Comparison of ENCODE assay signal across 2 cellular contexts in genomic region chr7:148978091-148978490, GRCh38.
TF ChIP-seq lines count a peak whose summit lies in the region.

No MANE protein-coding gene starts in this region.

TF ChIP-seq in GM23338, 12 proteins besides CTCF, POLR2A, EP300 and RAD21:
- TF ChIP-seq, protein P1, sequence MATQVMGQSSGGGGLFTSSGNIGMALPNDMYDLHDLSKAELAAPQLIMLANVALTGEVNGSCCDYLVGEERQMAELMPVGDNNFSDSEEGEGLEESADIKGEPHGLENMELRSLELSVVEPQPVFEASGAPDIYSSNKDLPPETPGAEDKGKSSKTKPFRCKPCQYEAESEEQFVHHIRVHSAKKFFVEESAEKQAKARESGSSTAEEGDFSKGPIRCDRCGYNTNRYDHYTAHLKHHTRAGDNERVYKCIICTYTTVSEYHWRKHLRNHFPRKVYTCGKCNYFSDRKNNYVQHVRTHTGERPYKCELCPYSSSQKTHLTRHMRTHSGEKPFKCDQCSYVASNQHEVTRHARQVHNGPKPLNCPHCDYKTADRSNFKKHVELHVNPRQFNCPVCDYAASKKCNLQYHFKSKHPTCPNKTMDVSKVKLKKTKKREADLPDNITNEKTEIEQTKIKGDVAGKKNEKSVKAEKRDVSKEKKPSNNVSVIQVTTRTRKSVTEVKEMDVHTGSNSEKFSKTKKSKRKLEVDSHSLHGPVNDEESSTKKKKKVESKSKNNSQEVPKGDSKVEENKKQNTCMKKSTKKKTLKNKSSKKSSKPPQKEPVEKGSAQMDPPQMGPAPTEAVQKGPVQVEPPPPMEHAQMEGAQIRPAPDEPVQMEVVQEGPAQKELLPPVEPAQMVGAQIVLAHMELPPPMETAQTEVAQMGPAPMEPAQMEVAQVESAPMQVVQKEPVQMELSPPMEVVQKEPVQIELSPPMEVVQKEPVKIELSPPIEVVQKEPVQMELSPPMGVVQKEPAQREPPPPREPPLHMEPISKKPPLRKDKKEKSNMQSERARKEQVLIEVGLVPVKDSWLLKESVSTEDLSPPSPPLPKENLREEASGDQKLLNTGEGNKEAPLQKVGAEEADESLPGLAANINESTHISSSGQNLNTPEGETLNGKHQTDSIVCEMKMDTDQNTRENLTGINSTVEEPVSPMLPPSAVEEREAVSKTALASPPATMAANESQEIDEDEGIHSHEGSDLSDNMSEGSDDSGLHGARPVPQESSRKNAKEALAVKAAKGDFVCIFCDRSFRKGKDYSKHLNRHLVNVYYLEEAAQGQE (IDR thresholded peaks at IDR 0.05; ENCODE audit: unreplicated experiment) = no peak
- TF ChIP-seq STAT1 (IDR thresholded peaks at IDR 0.05; ENCODE audit: unreplicated experiment) = no peak
- TF ChIP-seq JUNB (IDR thresholded peaks at IDR 0.05; ENCODE audit: unreplicated experiment) = no peak
- no peak for TF ChIP-seq CREB1 (CRISPR knock-in tag; IDR thresholded peaks at IDR 0.05; ENCODE audit: low read depth)
- no peak for TF ChIP-seq ETS1 (IDR thresholded peaks at IDR 0.05)
- TF ChIP-seq NANOG (IDR thresholded peaks at IDR 0.05; ENCODE audit: borderline replicate concordance) = no peak
- TF ChIP-seq, protein P2, sequence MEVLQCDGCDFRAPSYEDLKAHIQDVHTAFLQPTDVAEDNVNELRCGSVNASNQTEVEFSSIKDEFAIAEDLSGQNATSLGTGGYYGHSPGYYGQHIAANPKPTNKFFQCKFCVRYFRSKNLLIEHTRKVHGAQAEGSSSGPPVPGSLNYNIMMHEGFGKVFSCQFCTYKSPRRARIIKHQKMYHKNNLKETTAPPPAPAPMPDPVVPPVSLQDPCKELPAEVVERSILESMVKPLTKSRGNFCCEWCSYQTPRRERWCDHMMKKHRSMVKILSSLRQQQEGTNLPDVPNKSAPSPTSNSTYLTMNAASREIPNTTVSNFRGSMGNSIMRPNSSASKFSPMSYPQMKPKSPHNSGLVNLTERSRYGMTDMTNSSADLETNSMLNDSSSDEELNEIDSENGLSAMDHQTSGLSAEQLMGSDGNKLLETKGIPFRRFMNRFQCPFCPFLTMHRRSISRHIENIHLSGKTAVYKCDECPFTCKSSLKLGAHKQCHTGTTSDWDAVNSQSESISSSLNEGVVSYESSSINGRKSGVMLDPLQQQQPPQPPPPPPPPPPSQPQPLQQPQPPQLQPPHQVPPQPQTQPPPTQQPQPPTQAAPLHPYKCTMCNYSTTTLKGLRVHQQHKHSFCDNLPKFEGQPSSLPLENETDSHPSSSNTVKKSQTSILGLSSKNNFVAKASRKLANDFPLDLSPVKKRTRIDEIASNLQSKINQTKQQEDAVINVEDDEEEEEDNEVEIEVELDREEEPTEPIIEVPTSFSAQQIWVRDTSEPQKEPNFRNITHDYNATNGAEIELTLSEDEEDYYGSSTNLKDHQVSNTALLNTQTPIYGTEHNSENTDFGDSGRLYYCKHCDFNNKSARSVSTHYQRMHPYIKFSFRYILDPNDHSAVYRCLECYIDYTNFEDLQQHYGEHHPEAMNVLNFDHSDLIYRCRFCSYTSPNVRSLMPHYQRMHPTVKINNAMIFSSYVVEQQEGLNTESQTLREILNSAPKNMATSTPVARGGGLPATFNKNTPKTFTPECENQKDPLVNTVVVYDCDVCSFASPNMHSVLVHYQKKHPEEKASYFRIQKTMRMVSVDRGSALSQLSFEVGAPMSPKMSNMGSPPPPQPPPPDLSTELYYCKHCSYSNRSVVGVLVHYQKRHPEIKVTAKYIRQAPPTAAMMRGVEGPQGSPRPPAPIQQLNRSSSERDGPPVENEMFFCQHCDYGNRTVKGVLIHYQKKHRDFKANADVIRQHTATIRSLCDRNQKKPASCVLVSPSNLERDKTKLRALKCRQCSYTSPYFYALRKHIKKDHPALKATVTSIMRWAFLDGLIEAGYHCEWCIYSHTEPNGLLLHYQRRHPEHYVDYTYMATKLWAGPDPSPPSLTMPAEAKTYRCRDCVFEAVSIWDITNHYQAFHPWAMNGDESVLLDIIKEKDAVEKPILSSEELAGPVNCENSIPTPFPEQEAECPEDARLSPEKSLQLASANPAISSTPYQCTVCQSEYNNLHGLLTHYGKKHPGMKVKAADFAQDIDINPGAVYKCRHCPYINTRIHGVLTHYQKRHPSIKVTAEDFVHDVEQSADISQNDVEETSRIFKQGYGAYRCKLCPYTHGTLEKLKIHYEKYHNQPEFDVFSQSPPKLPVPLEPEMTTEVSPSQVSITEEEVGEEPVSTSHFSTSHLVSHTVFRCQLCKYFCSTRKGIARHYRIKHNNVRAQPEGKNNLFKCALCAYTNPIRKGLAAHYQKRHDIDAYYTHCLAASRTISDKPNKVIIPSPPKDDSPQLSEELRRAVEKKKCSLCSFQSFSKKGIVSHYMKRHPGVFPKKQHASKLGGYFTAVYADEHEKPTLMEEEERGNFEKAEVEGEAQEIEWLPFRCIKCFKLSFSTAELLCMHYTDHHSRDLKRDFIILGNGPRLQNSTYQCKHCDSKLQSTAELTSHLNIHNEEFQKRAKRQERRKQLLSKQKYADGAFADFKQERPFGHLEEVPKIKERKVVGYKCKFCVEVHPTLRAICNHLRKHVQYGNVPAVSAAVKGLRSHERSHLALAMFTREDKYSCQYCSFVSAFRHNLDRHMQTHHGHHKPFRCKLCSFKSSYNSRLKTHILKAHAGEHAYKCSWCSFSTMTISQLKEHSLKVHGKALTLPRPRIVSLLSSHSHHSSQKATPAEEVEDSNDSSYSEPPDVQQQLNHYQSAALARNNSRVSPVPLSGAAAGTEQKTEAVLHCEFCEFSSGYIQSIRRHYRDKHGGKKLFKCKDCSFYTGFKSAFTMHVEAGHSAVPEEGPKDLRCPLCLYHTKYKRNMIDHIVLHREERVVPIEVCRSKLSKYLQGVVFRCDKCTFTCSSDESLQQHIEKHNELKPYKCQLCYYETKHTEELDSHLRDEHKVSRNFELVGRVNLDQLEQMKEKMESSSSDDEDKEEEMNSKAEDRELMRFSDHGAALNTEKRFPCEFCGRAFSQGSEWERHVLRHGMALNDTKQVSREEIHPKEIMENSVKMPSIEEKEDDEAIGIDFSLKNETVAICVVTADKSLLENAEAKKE (CRISPR knock-in tag; IDR thresholded peaks at IDR 0.05) = no peak
- TF ChIP-seq ZNF331 (CRISPR knock-in tag; IDR thresholded peaks at IDR 0.05; ENCODE audit: low read depth) = no peak
- TF ChIP-seq ZNF114 (CRISPR knock-in tag; IDR thresholded peaks at IDR 0.05) = no peak
- no peak for TF ChIP-seq EZH2phosphoT487 (IDR thresholded peaks at IDR 0.05; ENCODE audit: unreplicated experiment)

TF ChIP-seq in WTC11, 78 proteins besides CTCF, POLR2A, EP300 and RAD21 (continued from another document):
- TF ChIP-seq AFF4 (CRISPR knock-in tag; IDR thresholded peaks at IDR 0.05; ENCODE audit: borderline replicate concordance) (no peak), ATF6 (CRISPR knock-in tag; IDR thresholded peaks at IDR 0.05) (no peak), NR3C1 (CRISPR knock-in tag; conservative IDR thresholded peaks at IDR 0.05; ENCODE audit: low read depth) (no peak), MYBL2 (CRISPR knock-in tag; IDR thresholded peaks at IDR 0.05) (no peak), ZNF138 (CRISPR knock-in tag; conservative IDR thresholded peaks at IDR 0.05) (no peak), TEAD4 (CRISPR knock-in tag; IDR thresholded peaks at IDR 0.05) (no peak), GRHL2 (CRISPR knock-in tag; IDR thresholded peaks at IDR 0.05; ENCODE audit: insufficient replicate concordance, severe bottlenecking) (no peak), RELA (CRISPR knock-in tag; IDR thresholded peaks at IDR 0.05; ENCODE audit: borderline replicate concordance) (no peak), KAT7 (CRISPR knock-in tag; IDR thresholded peaks at IDR 0.05; ENCODE audit: borderline replicate concordance) (no peak), CREM (CRISPR knock-in tag; IDR thresholded peaks at IDR 0.05) (no peak)
- TF ChIP-seq, protein P3, sequence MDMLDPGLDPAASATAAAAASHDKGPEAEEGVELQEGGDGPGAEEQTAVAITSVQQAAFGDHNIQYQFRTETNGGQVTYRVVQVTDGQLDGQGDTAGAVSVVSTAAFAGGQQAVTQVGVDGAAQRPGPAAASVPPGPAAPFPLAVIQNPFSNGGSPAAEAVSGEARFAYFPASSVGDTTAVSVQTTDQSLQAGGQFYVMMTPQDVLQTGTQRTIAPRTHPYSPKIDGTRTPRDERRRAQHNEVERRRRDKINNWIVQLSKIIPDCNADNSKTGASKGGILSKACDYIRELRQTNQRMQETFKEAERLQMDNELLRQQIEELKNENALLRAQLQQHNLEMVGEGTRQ (CRISPR knock-in tag; IDR thresholded peaks at IDR 0.05) = no peak
- TF ChIP-seq, protein P4, sequence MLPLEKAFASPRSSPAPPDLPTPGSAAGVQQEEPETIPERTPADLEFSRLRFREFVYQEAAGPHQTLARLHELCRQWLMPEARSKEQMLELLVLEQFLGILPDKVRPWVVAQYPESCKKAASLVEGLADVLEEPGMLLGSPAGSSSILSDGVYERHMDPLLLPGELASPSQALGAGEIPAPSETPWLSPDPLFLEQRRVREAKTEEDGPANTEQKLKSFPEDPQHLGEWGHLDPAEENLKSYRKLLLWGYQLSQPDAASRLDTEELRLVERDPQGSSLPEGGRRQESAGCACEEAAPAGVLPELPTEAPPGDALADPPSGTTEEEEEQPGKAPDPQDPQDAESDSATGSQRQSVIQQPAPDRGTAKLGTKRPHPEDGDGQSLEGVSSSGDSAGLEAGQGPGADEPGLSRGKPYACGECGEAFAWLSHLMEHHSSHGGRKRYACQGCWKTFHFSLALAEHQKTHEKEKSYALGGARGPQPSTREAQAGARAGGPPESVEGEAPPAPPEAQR (CRISPR knock-in tag; IDR thresholded peaks at IDR 0.05) = no peak
- TF ChIP-seq, protein P5, sequence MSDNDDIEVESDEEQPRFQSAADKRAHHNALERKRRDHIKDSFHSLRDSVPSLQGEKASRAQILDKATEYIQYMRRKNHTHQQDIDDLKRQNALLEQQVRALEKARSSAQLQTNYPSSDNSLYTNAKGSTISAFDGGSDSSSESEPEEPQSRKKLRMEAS (CRISPR knock-in tag; IDR thresholded peaks at IDR 0.05) = no peak
